Comparison of ENCODE assay signal across 8 cellular contexts in the genomic region with DNA sequence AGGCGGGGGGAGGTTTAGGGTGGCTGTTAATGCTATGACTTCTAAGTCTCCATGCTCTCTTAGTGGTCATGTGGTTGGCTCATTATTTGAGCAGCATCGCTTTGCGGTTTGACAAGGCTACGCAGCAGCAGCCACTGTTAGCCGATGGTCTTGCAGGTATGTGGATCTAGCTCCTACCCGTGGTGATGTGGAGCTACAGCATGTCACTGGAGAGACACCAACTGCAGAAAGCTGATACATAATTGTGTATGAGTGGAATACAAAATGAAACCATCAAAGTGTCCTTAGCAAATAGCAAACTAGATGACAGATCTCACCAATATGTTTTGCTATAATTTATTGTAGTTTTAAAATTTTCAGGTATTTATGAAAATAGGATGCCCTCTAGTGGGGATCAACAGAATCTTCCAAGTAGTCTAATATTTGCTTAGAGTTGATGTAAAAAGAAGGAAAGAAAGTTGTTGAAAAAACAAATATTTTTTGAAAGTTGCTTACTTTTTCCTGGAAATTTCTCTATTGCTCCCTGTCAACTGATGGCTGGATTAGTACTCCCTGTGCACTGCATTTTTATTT.
A peak's percentile ranks its signal among the peaks of the same experiment; 100 is the strongest.
DNase-seq lines count a peak whose midpoint lies in the region; ATAC-seq and TF ChIP-seq lines count a peak whose summit lies in the region.

No MANE protein-coding gene starts in this region.

- H3K79me2 ChIP-seq in GM23248 (ENCODE audit: insufficient read depth): no peaks in the 10 kb centered on the region

- peaks cover 4 to 5% of the 10 kb centered on the region in 2 donors for H3K9me3 Mint-ChIP-seq in activated T-cell treated with anti-CD3 and anti-CD28 coated beads, Interleukin-2, amount 50 U/mL, for 72 hours

- no peaks in the 10 kb centered on the region for H3K9me2 ChIP-seq in GM23248 (ENCODE audit: insufficient read depth)

- no peaks in the 10 kb centered on the region for H3K36me3 ChIP-seq in GM23248 (ENCODE audit: low read depth)
- H3K36me3 ChIP-seq in brain microvascular endothelial cell (replicated peaks): no peaks in the 10 kb centered on the region

- peak; percentile 77 for TF ChIP-seq RAD21 in Ishikawa (IDR thresholded peaks at IDR 0.05; ENCODE audit: low read depth)

- H3K27me3 Mint-ChIP-seq in activated T-cell treated with anti-CD3 and anti-CD28 coated beads, Interleukin-2, amount 50 U/mL, for 72 hours (ENCODE audit: low read depth): no peaks in the 10 kb centered on the region

- H3K4me3 ChIP-seq in GM23248 (peak overlapping the region; percentile 45; the same call in 1 of the 2 replicates), brain microvascular endothelial cell (ENCODE audit: low read depth, low read length) (peak overlapping the region; percentile 0)

- peak; percentile 47 to 66 for ATAC-seq in activated T-cell treated with anti-CD3 and anti-CD28 coated beads, Interleukin-2, amount 50 U/mL, for 72 hours (replicated peaks in 1 of 2)

- H3K4me1 ChIP-seq in GM23248 (ENCODE audit: insufficient read depth): peaks cover 26% of the 10 kb centered on the region

- peak overlapping the region; percentile 51 for H3K4me2 ChIP-seq in GM23248 (ENCODE audit: unreplicated experiment)

- peak; percentile 100 for TF ChIP-seq CTCF in brain microvascular endothelial cell (IDR thresholded peaks at IDR 0.05; ENCODE audit: low read depth, low read length, missing control alignments)

- H3K4me3 Mint-ChIP-seq in activated T-cell treated with anti-CD3 and anti-CD28 coated beads, Interleukin-2, amount 50 U/mL, for 72 hours: no peak overlapping the region

- no peaks in the 10 kb centered on the region for H3K9me3 ChIP-seq in GM23248 (ENCODE audit: low read depth)

- H3K27ac Mint-ChIP-seq in activated T-cell treated with anti-CD3 and anti-CD28 coated beads, Interleukin-2, amount 50 U/mL, for 72 hours: no peak overlapping the region

- WGBS in GM23248 (ENCODE audit: low coverage in 1 of 2, low lambda C conversion rate in 2 of 2, missing lambda C conversion rate in 2 of 2), 2 experiments: 0 to 1% methylated on average over 6 of the region's 6 CpGs

- peak overlapping the region; percentile 22 for H3K27ac ChIP-seq in GM23248
- H3K27ac ChIP-seq in brain microvascular endothelial cell: no peak overlapping the region

- no peaks in the 10 kb centered on the region for H3K4me1 Mint-ChIP-seq in activated T-cell treated with anti-CD3 and anti-CD28 coated beads, Interleukin-2, amount 50 U/mL, for 72 hours (ENCODE audit: low read depth)

- no peak overlapping the region for H3K9ac ChIP-seq in GM23248

- H3F3A ChIP-seq in GM23248 (ENCODE audit: insufficient read depth): peaks cover 7% of the 10 kb centered on the region

- DNase-seq in activated T-cell treated with anti-CD3 and anti-CD28 coated beads, Interleukin-2, amount 50 U/mL, for 72 hours: peak; percentile 3 to 19
- no peak for DNase-seq in activated T-cell treated with anti-CD3 and anti-CD28 coated beads for 4 hours
- peak; percentile 97 for DNase-seq in GM23248
- peak; percentile 18 to 83 for DNase-seq in NOMO-1 (lab: John Stamatoyannopoulos, UW; ENCODE audit: unreplicated experiment in 2 of 2)
- DNase-seq in brain microvascular endothelial cell: peak; percentile 97
- peak; percentile 78 for DNase-seq in iPS-NIHi7 (ENCODE audit: extremely low spot score)
- peak; percentile 23 for DNase-seq in stimulated activated CD8-positive, alpha-beta memory T cell treated with anti-CD3 and anti-CD28 coated beads, Interleukin-4, amount 100 ng/mL, for 48 hours

- in situ Hi-C loops in GM23248 (cut with MboI) (no loop called here), brain microvascular endothelial cell (cut with HindIII; ENCODE audit: low pct_ligation_motif_present, low sequenced_read_pairs) (no loop called here)

- H3K27me3 ChIP-seq in GM23248 (replicated peaks; ENCODE audit: insufficient read depth) (no peaks in the 10 kb centered on the region), brain microvascular endothelial cell (replicated peaks) (no peaks in the 10 kb centered on the region)

- H2AFZ ChIP-seq in GM23248: peak overlapping the region; percentile 8; the same call in 1 of the 2 replicates

- TF ChIP-seq EP300 in Ishikawa (IDR thresholded peaks at IDR 0.05; ENCODE audit: borderline replicate concordance): no peak

- H3K36me3 Mint-ChIP-seq in activated T-cell treated with anti-CD3 and anti-CD28 coated beads, Interleukin-2, amount 50 U/mL, for 72 hours (ENCODE audit: insufficient read depth in 2 of 2): peaks cover 0 to 2% of the 10 kb centered on the region in 2 donors

- no peaks in the 10 kb centered on the region for H4K20me1 ChIP-seq in GM23248 (ENCODE audit: insufficient read depth)

TF ChIP-seq in Ishikawa, 13 proteins besides CTCF, POLR2A, EP300 and RAD21:
- TF ChIP-seq TEAD4 (IDR thresholded peaks at IDR 0.05): peak; percentile 65
- peak; percentile 77 for TF ChIP-seq NFIC (IDR thresholded peaks at IDR 0.05)
- TF ChIP-seq TAF1 (IDR thresholded peaks at IDR 0.05; ENCODE audit: low read depth): no peak
